In genomic region chr6:26122793-26123674, GRCh38 we compare ENCODE assay signal across 8 cellular contexts. TPM values are rescaled to one million over a fixed set of nuclear protein-coding genes. Genes with fewer than 3 reads are reported as not detected.
DNase-seq lines count a peak whose midpoint lies in the region; ATAC-seq, FAIRE-seq and TF ChIP-seq lines count a peak whose summit lies in the region.

No MANE protein-coding gene starts in this region.

- DNase-seq in NCI-H187 treated with DMSO at 0.1 percent for 48 hours (lab: John Stamatoyannopoulos, UW) (peak; percentile 97), ascending aorta (ENCODE audit: low spot score in 2 of 2) (peak; percentile 88 to 98), right cardiac atrium (peak; percentile 94 to 97 (median 96)), psoas muscle (peak; percentile 93 to 95), urothelium cell line (ENCODE audit: low spot score) (peak; percentile 70)
- DNase-seq in T-helper 2 cell treated with Interferon-gamma antibody and Interleukin-4, amounts not matched to agents 5 μg/mL and 100 μg/mL, for 36 hours (ENCODE audit: low spot score): peak; percentile 92

- peak; percentile 34 for ATAC-seq in GM18499 (IDR thresholded peaks at IDR 0.05; ENCODE audit: insufficient read depth, unreplicated experiment)
- ATAC-seq in HG02943 (IDR thresholded peaks at IDR 0.05; ENCODE audit: low read depth, unreplicated experiment): peak; percentile 42
- peak; percentile 91 to 93 for ATAC-seq in right cardiac atrium
- peak; percentile 85 to 89 (median 88) for ATAC-seq in psoas muscle

- peaks cover 43% of the 10 kb centered on the region for H3K4me1 Mint-ChIP-seq in T-helper 2 cell treated with Interferon-gamma antibody and Interleukin-4, amounts not matched to agents 5 μg/mL and 100 μg/mL, for 36 hours (ENCODE audit: low read depth)

- peak overlapping the region; percentile 99 for H3K27ac Mint-ChIP-seq in T-helper 2 cell treated with Interferon-gamma antibody and Interleukin-4, amounts not matched to agents 5 μg/mL and 100 μg/mL, for 36 hours

- peaks cover 36% of the 10 kb centered on the region for H3K36me3 Mint-ChIP-seq in T-helper 2 cell treated with Interferon-gamma antibody and Interleukin-4, amounts not matched to agents 5 μg/mL and 100 μg/mL, for 36 hours (ENCODE audit: low read depth)

- WGBS in right cardiac atrium: under 1% methylated on average over 38 of the region's 38 CpGs
- WGBS in psoas muscle, 3 donors: 2% methylated on average over 38 of the region's 38 CpGs

- H3K4me3 Mint-ChIP-seq in T-helper 2 cell treated with Interferon-gamma antibody and Interleukin-4, amounts not matched to agents 5 μg/mL and 100 μg/mL, for 36 hours: peak overlapping the region; percentile 100

- H3K27ac ChIP-seq in ascending aorta (peak overlapping the region; percentile 90 to 98), right cardiac atrium (ENCODE audit: low read length) (peak overlapping the region; percentile 96), psoas muscle (peak overlapping the region; percentile 97)

- intact Hi-C loops in ascending aorta (cut with DNase I): loop anchor here (1.0 to 10.0 kb wide), 6 partner anchors 19 to 1402 kb away; a partner anchor contains a TSS
- intact Hi-C loops in right cardiac atrium (cut with DNase I): loop anchor here in 2 of 4 donors (2.0 to 10.0 kb wide), 3 partner anchors 18 to 72 kb away; a partner anchor contains a TSS
- intact Hi-C loops in psoas muscle (cut with DNase I): loop anchor here (1.0 to 2.0 kb wide), 2 partner anchors 34 kb away; a partner anchor contains a TSS

- H3K4me3 ChIP-seq in ascending aorta: peak overlapping the region; percentile 72 to 95
- H3K4me3 ChIP-seq in right cardiac atrium (ENCODE audit: low read length): peak overlapping the region; percentile 85
- peak overlapping the region; percentile 87 for H3K4me3 ChIP-seq in psoas muscle

- no peak for FAIRE-seq in urothelium cell line (lab: Jason Lieb, UNC)

- no peak for TF ChIP-seq CTCF in ascending aorta (IDR thresholded peaks at IDR 0.05)
- TF ChIP-seq CTCF in psoas muscle (IDR thresholded peaks at IDR 0.05): no peak

- H3K4me1 ChIP-seq in ascending aorta (peaks cover 0 to 16% of the 10 kb centered on the region in 2 donors), right cardiac atrium (ENCODE audit: control insufficient read depth, insufficient read depth, low read length) (no peaks in the 10 kb centered on the region), psoas muscle (peaks cover 17% of the 10 kb centered on the region)

- H3K27me3 Mint-ChIP-seq in T-helper 2 cell treated with Interferon-gamma antibody and Interleukin-4, amounts not matched to agents 5 μg/mL and 100 μg/mL, for 36 hours (ENCODE audit: low read depth): peaks cover 15% of the 10 kb centered on the region

- H3K36me3 ChIP-seq in ascending aorta: peaks cover 0 to 3% of the 10 kb centered on the region in 2 donors
- peaks cover under 1 to 10% of the 10 kb centered on the region in 2 donors for H3K36me3 ChIP-seq in psoas muscle (ENCODE audit: insufficient read depth in 1 of 2, low read depth in 1 of 2)

- H3K9me3 Mint-ChIP-seq in T-helper 2 cell treated with Interferon-gamma antibody and Interleukin-4, amounts not matched to agents 5 μg/mL and 100 μg/mL, for 36 hours: no peaks in the 10 kb centered on the region

- no peaks in the 10 kb centered on the region for H3K27me3 ChIP-seq in ascending aorta
- no peaks in the 10 kb centered on the region for H3K27me3 ChIP-seq in right cardiac atrium (ENCODE audit: control insufficient read depth, insufficient read depth)
- H3K27me3 ChIP-seq in psoas muscle (ENCODE audit: insufficient read depth in 3 of 3, low read length in 2 of 3): no peaks in the 10 kb centered on the region

- H3K9me3 ChIP-seq in ascending aorta (no peaks in the 10 kb centered on the region), right cardiac atrium (ENCODE audit: control insufficient read depth, low read length) (no peaks in the 10 kb centered on the region), psoas muscle (no peaks in the 10 kb centered on the region)

RNA-seq across cellular contexts. Expression of gene HFE, which starts 35.8 kb away (rescaled TPM):
- total RNA-seq in ascending aorta (2.6 TPM), right cardiac atrium (10 to 100 TPM in 1 of 4 donors, 1 to 10 TPM in 3; 4.3 to 13.2 (median 8.4) TPM), psoas muscle (1 to 10 TPM in 3 of 4 donors, under 1 TPM in 1; 0.99 to 2.7 (median 1.6) TPM)
- polyA plus RNA-seq in right cardiac atrium (5.3 TPM), psoas muscle (1 to 10 TPM in 1 of 3 donors, under 1 TPM in 2; 0.32 to 1.2 (median 0.40) TPM)

Comparison
In these comparisons a context has a peak if more than half of its experiments do, and no peak if none do; other contexts are left out.
1. Peak in every context shown above with its lines: DNase-seq, ATAC-seq, H3K4me3 ChIP-seq and H3K27ac ChIP-seq.
2. ATAC-seq: peak in every context shown above with its lines; median percentile 92 in right cardiac atrium; 88 in psoas muscle; 42 in HG02943; 34 in GM18499.